Comparison of ENCODE assay signal across 8 cellular contexts in genomic region chr19:40420766-40421467, GRCh38. TPM values are rescaled to one million over a fixed set of nuclear protein-coding genes. Genes with fewer than 3 reads are reported as not detected.
DNase-seq lines count a peak whose midpoint lies in the region; ATAC-seq lines count a peak whose summit lies in the region.

No MANE protein-coding gene starts in this region.

- no peaks in the 10 kb centered on the region for H3K9me3 Mint-ChIP-seq in activated T-cell treated with anti-CD3 and anti-CD28 coated beads, Interleukin-2, amount 50 U/mL, for 72 hours

- H3K27me3 ChIP-seq in HUES6 (ENCODE audit: control insufficient read depth, insufficient read depth, low read length) (no peaks in the 10 kb centered on the region), muscle layer of colon (ENCODE audit: control insufficient read depth in 1 of 2, insufficient read depth in 2 of 2, low read length in 2 of 2) (no peaks in the 10 kb centered on the region)

- H3K9me3 ChIP-seq in HUES6 (ENCODE audit: control insufficient read depth, insufficient read depth, low read depth, low read length): no peaks in the 10 kb centered on the region
- no peaks in the 10 kb centered on the region for H3K9me3 ChIP-seq in muscle layer of colon (ENCODE audit: low read length)

- DNase-seq in AG08396 (ENCODE audit: low spot score): peak; percentile 95
- peak; percentile 94 for DNase-seq in OCI-M2 (lab: John Stamatoyannopoulos, UW; ENCODE audit: unreplicated experiment)
- peak; percentile 79 to 88 for DNase-seq in activated T-cell treated with anti-CD3 and anti-CD28 coated beads, Interleukin-2, amount 50 U/mL, for 72 hours
- peak; percentile 36 for DNase-seq in stimulated activated CD8-positive, alpha-beta memory T cell treated with anti-CD3 and anti-CD28 coated beads, Interleukin-7, amount 100 ng/mL, for 24 hours (ENCODE audit: low read depth)

- peak overlapping the region; percentile 87 to 89 for H3K4me3 Mint-ChIP-seq in activated T-cell treated with anti-CD3 and anti-CD28 coated beads, Interleukin-2, amount 50 U/mL, for 72 hours

- H3K36me3 ChIP-seq in HUES6 (ENCODE audit: control insufficient read depth, insufficient read depth, low read length) (peaks cover 12% of the 10 kb centered on the region), muscle layer of colon (ENCODE audit: insufficient read depth, low read length) (peaks cover 14% of the 10 kb centered on the region)

- H3K27ac Mint-ChIP-seq in activated T-cell treated with anti-CD3 and anti-CD28 coated beads, Interleukin-2, amount 50 U/mL, for 72 hours: peak overlapping the region; percentile 94

- H3K27ac ChIP-seq in HUES6 (ENCODE audit: low read depth, low read length) (peak overlapping the region; percentile 82), muscle layer of colon (ENCODE audit: low read depth, low read length) (peak overlapping the region; percentile 100)

- peaks cover 6 to 9% of the 10 kb centered on the region in 2 donors for H3K36me3 Mint-ChIP-seq in activated T-cell treated with anti-CD3 and anti-CD28 coated beads, Interleukin-2, amount 50 U/mL, for 72 hours (ENCODE audit: insufficient read depth in 2 of 2)

- H3K9ac ChIP-seq in HUES6 (ENCODE audit: low read length): peak overlapping the region; percentile 80
- peak overlapping the region; percentile 89 for H3K9ac ChIP-seq in muscle layer of colon (ENCODE audit: low read length)

- peaks cover 5% of the 10 kb centered on the region for H3K27me3 Mint-ChIP-seq in activated T-cell treated with anti-CD3 and anti-CD28 coated beads, Interleukin-2, amount 50 U/mL, for 72 hours (ENCODE audit: low read depth)

- H3K4me3 ChIP-seq in HUES6 (ENCODE audit: low read depth, low read length) (peak overlapping the region; percentile 77), muscle layer of colon (ENCODE audit: low read depth in 1 of 2, low read length in 2 of 2) (peak overlapping the region; percentile 48 to 65)

- H3K4me1 ChIP-seq in HUES6 (ENCODE audit: control insufficient read depth, insufficient read depth, low read length) (peaks cover 15% of the 10 kb centered on the region; the same call in 1 of the 2 replicates), muscle layer of colon (ENCODE audit: insufficient read depth, low read length) (peaks cover 30% of the 10 kb centered on the region)

- ATAC-seq in GM18873 (IDR thresholded peaks at IDR 0.05; ENCODE audit: low FRiP score, unreplicated experiment): peak; percentile 30
- ATAC-seq in activated T-cell treated with anti-CD3 and anti-CD28 coated beads, Interleukin-2, amount 50 U/mL, for 72 hours (replicated peaks in 1 of 2): peak; percentile 37 to 51
- ATAC-seq in esophagus mucosa: peak; percentile 82

- H3K4me1 Mint-ChIP-seq in activated T-cell treated with anti-CD3 and anti-CD28 coated beads, Interleukin-2, amount 50 U/mL, for 72 hours (ENCODE audit: low read depth): peaks cover 52% of the 10 kb centered on the region

RNA-seq across cellular contexts. Expression of gene SERTAD1, which starts 4.9 kb away (rescaled TPM):
- total RNA-seq in activated T-cell treated with anti-CD3 and anti-CD28 coated beads, Interleukin-2, amount 50 U/mL, for 72 hours: 10 to 100 TPM; 12.9 to 16.9 TPM
- total RNA-seq in esophagus mucosa: 14.7 TPM

RNA-seq across cellular contexts. Expression of gene PRX, which starts 7.7 kb away (rescaled TPM):
- total RNA-seq in activated T-cell treated with anti-CD3 and anti-CD28 coated beads, Interleukin-2, amount 50 U/mL, for 72 hours: 1 to 10 TPM; 3.4 to 3.7 TPM
- 0.80 TPM for total RNA-seq in esophagus mucosa

RNA-seq across cellular contexts. Expression of gene SERTAD3, which starts 23.2 kb away (rescaled TPM):
- 10 to 100 TPM; 12.6 to 16.3 TPM for total RNA-seq in activated T-cell treated with anti-CD3 and anti-CD28 coated beads, Interleukin-2, amount 50 U/mL, for 72 hours
- 20.7 TPM for total RNA-seq in esophagus mucosa

RNA-seq across cellular contexts. Expression of gene HIPK4, which starts 30.9 kb away (rescaled TPM):
- under 1 TPM in 1 of 2 donors, not detected in 1; 0.12 TPM for total RNA-seq in activated T-cell treated with anti-CD3 and anti-CD28 coated beads, Interleukin-2, amount 50 U/mL, for 72 hours
- total RNA-seq in esophagus mucosa: not detected

RNA-seq across cellular contexts. Expression of gene BLVRB, which starts 44.6 kb away (rescaled TPM):
- 10 to 100 TPM; 40.7 to 51.0 TPM for total RNA-seq in activated T-cell treated with anti-CD3 and anti-CD28 coated beads, Interleukin-2, amount 50 U/mL, for 72 hours
- 119 TPM for total RNA-seq in esophagus mucosa

Comparison
In these comparisons a context has a peak if more than half of its experiments do, and no peak if none do; other contexts are left out.
1. Peak in every context shown above with its lines: DNase-seq, ATAC-seq, H3K4me3 ChIP-seq and H3K27ac ChIP-seq.
2. DNase-seq: peak in every context shown above with its lines; median percentile 95 in AG08396; 94 in OCI-M2; 84 in activated T-cell treated with anti-CD3 and anti-CD28 coated beads, Interleukin-2, amount 50 U/mL, for 72 hours; 36 in stimulated activated CD8-positive, alpha-beta memory T cell treated with anti-CD3 and anti-CD28 coated beads, Interleukin-7, amount 100 ng/mL, for 24 hours.
3. ATAC-seq: peak in every context shown above with its lines; median percentile 82 in esophagus mucosa; 44 in activated T-cell treated with anti-CD3 and anti-CD28 coated beads, Interleukin-2, amount 50 U/mL, for 72 hours; 30 in GM18873.